ENCODE assay signal across 1 cellular context in the genomic region with DNA sequence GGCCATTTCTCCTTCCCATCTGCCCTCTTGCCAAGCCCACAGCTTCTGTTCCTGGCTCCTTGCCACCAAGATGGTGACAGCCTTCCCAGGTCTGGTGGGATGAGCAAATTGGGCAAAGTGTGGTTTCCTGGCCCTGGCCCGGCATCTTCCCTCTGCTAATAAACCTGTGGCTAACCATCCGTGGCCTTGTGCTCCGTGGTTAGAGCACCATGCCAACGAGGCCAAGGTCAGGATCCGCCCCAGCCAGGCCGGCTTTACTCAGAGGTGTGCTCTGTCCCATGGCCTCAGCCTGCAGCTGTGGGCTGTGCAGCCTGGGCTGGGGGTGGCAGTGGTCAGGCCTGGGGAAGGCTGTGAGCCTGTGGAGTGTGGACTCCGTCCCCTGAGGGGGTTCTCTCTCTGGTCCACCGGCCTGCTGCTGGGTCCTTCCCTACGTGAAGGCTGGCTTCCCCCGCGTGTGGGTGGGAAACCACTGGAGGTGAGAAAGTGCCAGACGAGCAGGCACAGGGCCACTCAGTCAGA.
TF ChIP-seq lines count a peak whose summit lies in the region.

No MANE protein-coding gene starts in this region.

TF ChIP-seq in HepG2, 621 proteins besides CTCF, POLR2A, EP300 and RAD21 (continued from another document and continues in another):
- TF ChIP-seq, protein P1, sequence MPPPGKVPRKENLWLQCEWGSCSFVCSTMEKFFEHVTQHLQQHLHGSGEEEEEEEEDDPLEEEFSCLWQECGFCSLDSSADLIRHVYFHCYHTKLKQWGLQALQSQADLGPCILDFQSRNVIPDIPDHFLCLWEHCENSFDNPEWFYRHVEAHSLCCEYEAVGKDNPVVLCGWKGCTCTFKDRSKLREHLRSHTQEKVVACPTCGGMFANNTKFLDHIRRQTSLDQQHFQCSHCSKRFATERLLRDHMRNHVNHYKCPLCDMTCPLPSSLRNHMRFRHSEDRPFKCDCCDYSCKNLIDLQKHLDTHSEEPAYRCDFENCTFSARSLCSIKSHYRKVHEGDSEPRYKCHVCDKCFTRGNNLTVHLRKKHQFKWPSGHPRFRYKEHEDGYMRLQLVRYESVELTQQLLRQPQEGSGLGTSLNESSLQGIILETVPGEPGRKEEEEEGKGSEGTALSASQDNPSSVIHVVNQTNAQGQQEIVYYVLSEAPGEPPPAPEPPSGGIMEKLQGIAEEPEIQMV (CRISPR knock-in tag; IDR thresholded peaks at IDR 0.05; ENCODE audit: low read depth): peak; percentile 79
- TF ChIP-seq NFKB2 (CRISPR knock-in tag; IDR thresholded peaks at IDR 0.05; ENCODE audit: borderline replicate concordance): no peak
- peak; percentile 36; the same call in 1 of the 2 replicates for TF ChIP-seq ZNF501 (CRISPR knock-in tag; IDR thresholded peaks at IDR 0.05)
- TF ChIP-seq SPEN (CRISPR knock-in tag; IDR thresholded peaks at IDR 0.05; ENCODE audit: low read depth): peak; percentile 34; the same call in 1 of the 2 replicates
- TF ChIP-seq AGO1 (IDR thresholded peaks at IDR 0.05; ENCODE audit: low read depth, low read length, poor library complexity, severe bottlenecking): no peak
- TF ChIP-seq NCOR1 (IDR thresholded peaks at IDR 0.05; ENCODE audit: borderline replicate concordance, low read length): no peak
- TF ChIP-seq, protein P2, sequence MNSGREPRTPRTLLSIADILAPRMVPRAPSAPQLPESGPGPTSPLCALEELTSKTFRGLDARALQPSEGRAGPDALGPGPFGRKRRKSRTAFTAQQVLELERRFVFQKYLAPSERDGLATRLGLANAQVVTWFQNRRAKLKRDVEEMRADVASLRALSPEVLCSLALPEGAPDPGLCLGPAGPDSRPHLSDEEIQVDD (CRISPR knock-in tag; IDR thresholded peaks at IDR 0.05; ENCODE audit: borderline replicate concordance): no peak
- no peak for TF ChIP-seq RBFOX2 (IDR thresholded peaks at IDR 0.05; ENCODE audit: low read depth, low read length)
- TF ChIP-seq, protein P3, sequence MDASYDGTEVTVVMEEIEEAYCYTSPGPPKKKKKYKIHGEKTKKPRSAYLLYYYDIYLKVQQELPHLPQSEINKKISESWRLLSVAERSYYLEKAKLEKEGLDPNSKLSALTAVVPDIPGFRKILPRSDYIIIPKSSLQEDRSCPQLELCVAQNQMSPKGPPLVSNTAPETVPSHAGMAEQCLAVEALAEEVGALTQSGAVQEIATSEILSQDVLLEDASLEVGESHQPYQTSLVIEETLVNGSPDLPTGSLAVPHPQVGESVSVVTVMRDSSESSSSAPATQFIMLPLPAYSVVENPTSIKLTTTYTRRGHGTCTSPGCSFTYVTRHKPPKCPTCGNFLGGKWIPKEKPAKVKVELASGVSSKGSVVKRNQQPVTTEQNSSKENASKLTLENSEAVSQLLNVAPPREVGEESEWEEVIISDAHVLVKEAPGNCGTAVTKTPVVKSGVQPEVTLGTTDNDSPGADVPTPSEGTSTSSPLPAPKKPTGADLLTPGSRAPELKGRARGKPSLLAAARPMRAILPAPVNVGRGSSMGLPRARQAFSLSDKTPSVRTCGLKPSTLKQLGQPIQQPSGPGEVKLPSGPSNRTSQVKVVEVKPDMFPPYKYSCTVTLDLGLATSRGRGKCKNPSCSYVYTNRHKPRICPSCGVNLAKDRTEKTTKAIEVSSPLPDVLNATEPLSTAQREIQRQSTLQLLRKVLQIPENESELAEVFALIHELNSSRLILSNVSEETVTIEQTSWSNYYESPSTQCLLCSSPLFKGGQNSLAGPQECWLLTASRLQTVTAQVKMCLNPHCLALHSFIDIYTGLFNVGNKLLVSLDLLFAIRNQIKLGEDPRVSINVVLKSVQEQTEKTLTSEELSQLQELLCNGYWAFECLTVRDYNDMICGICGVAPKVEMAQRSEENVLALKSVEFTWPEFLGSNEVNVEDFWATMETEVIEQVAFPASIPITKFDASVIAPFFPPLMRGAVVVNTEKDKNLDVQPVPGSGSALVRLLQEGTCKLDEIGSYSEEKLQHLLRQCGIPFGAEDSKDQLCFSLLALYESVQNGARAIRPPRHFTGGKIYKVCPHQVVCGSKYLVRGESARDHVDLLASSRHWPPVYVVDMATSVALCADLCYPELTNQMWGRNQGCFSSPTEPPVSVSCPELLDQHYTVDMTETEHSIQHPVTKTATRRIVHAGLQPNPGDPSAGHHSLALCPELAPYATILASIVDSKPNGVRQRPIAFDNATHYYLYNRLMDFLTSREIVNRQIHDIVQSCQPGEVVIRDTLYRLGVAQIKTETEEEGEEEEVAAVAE (CRISPR knock-in tag; IDR thresholded peaks at IDR 0.05; ENCODE audit: borderline replicate concordance): no peak; the same call in 1 of the 2 replicates
- no peak for TF ChIP-seq ZC3H13 (CRISPR knock-in tag; IDR thresholded peaks at IDR 0.05)
- TF ChIP-seq, protein P4, sequence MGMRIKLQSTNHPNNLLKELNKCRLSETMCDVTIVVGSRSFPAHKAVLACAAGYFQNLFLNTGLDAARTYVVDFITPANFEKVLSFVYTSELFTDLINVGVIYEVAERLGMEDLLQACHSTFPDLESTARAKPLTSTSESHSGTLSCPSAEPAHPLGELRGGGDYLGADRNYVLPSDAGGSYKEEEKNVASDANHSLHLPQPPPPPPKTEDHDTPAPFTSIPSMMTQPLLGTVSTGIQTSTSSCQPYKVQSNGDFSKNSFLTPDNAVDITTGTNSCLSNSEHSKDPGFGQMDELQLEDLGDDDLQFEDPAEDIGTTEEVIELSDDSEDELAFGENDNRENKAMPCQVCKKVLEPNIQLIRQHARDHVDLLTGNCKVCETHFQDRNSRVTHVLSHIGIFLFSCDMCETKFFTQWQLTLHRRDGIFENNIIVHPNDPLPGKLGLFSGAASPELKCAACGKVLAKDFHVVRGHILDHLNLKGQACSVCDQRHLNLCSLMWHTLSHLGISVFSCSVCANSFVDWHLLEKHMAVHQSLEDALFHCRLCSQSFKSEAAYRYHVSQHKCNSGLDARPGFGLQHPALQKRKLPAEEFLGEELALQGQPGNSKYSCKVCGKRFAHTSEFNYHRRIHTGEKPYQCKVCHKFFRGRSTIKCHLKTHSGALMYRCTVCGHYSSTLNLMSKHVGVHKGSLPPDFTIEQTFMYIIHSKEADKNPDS (CRISPR knock-in tag; IDR thresholded peaks at IDR 0.05): no peak; the same call in 1 of the 2 replicates
- TF ChIP-seq SSRP1 (CRISPR knock-in tag; IDR thresholded peaks at IDR 0.05): no peak
- TF ChIP-seq MEIS1 (CRISPR knock-in tag; IDR thresholded peaks at IDR 0.05; ENCODE audit: borderline replicate concordance): no peak
- TF ChIP-seq, protein P5, sequence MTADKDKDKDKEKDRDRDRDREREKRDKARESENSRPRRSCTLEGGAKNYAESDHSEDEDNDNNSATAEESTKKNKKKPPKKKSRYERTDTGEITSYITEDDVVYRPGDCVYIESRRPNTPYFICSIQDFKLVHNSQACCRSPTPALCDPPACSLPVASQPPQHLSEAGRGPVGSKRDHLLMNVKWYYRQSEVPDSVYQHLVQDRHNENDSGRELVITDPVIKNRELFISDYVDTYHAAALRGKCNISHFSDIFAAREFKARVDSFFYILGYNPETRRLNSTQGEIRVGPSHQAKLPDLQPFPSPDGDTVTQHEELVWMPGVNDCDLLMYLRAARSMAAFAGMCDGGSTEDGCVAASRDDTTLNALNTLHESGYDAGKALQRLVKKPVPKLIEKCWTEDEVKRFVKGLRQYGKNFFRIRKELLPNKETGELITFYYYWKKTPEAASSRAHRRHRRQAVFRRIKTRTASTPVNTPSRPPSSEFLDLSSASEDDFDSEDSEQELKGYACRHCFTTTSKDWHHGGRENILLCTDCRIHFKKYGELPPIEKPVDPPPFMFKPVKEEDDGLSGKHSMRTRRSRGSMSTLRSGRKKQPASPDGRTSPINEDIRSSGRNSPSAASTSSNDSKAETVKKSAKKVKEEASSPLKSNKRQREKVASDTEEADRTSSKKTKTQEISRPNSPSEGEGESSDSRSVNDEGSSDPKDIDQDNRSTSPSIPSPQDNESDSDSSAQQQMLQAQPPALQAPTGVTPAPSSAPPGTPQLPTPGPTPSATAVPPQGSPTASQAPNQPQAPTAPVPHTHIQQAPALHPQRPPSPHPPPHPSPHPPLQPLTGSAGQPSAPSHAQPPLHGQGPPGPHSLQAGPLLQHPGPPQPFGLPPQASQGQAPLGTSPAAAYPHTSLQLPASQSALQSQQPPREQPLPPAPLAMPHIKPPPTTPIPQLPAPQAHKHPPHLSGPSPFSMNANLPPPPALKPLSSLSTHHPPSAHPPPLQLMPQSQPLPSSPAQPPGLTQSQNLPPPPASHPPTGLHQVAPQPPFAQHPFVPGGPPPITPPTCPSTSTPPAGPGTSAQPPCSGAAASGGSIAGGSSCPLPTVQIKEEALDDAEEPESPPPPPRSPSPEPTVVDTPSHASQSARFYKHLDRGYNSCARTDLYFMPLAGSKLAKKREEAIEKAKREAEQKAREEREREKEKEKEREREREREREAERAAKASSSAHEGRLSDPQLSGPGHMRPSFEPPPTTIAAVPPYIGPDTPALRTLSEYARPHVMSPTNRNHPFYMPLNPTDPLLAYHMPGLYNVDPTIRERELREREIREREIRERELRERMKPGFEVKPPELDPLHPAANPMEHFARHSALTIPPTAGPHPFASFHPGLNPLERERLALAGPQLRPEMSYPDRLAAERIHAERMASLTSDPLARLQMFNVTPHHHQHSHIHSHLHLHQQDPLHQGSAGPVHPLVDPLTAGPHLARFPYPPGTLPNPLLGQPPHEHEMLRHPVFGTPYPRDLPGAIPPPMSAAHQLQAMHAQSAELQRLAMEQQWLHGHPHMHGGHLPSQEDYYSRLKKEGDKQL (CRISPR knock-in tag; IDR thresholded peaks at IDR 0.05; ENCODE audit: low read depth): no peak
- TF ChIP-seq KDM6A (CRISPR knock-in tag; IDR thresholded peaks at IDR 0.05; ENCODE audit: low read depth): no peak
- TF ChIP-seq ZNF720 (CRISPR knock-in tag; IDR thresholded peaks at IDR 0.05): no peak
- TF ChIP-seq NFIC (IDR thresholded peaks at IDR 0.05; ENCODE audit: low read length): no peak
- no peak for TF ChIP-seq NFYB (CRISPR knock-in tag; IDR thresholded peaks at IDR 0.05)
- TF ChIP-seq, protein P6, sequence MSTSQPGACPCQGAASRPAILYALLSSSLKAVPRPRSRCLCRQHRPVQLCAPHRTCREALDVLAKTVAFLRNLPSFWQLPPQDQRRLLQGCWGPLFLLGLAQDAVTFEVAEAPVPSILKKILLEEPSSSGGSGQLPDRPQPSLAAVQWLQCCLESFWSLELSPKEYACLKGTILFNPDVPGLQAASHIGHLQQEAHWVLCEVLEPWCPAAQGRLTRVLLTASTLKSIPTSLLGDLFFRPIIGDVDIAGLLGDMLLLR (CRISPR knock-in tag; IDR thresholded peaks at IDR 0.05): peak; percentile 57; the same call in 1 of the 2 replicates
- no peak for TF ChIP-seq PHB2 (IDR thresholded peaks at IDR 0.05; ENCODE audit: partially characterized antibody)
- TF ChIP-seq ZNF607 (CRISPR knock-in tag; IDR thresholded peaks at IDR 0.05; ENCODE audit: borderline replicate concordance): no peak
- no peak for TF ChIP-seq ZSCAN20 (CRISPR knock-in tag; IDR thresholded peaks at IDR 0.05; ENCODE audit: borderline replicate concordance)
- TF ChIP-seq FOXA1 (IDR thresholded peaks at IDR 0.05): no peak
- 0 out of 2 replicates have a peak, but pooled peaks have one; percentile 8 for TF ChIP-seq FOXA1 (CRISPR knock-in tag; IDR thresholded peaks at IDR 0.05)
- TF ChIP-seq, protein P7, sequence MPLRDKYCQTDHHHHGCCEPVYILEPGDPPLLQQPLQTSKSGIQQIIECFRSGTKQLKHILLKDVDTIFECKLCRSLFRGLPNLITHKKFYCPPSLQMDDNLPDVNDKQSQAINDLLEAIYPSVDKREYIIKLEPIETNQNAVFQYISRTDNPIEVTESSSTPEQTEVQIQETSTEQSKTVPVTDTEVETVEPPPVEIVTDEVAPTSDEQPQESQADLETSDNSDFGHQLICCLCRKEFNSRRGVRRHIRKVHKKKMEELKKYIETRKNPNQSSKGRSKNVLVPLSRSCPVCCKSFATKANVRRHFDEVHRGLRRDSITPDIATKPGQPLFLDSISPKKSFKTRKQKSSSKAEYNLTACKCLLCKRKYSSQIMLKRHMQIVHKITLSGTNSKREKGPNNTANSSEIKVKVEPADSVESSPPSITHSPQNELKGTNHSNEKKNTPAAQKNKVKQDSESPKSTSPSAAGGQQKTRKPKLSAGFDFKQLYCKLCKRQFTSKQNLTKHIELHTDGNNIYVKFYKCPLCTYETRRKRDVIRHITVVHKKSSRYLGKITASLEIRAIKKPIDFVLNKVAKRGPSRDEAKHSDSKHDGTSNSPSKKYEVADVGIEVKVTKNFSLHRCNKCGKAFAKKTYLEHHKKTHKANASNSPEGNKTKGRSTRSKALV (CRISPR knock-in tag; IDR thresholded peaks at IDR 0.05): 0 out of 2 replicates have a peak, but pooled peaks have one; percentile 43
- TF ChIP-seq, protein P8, sequence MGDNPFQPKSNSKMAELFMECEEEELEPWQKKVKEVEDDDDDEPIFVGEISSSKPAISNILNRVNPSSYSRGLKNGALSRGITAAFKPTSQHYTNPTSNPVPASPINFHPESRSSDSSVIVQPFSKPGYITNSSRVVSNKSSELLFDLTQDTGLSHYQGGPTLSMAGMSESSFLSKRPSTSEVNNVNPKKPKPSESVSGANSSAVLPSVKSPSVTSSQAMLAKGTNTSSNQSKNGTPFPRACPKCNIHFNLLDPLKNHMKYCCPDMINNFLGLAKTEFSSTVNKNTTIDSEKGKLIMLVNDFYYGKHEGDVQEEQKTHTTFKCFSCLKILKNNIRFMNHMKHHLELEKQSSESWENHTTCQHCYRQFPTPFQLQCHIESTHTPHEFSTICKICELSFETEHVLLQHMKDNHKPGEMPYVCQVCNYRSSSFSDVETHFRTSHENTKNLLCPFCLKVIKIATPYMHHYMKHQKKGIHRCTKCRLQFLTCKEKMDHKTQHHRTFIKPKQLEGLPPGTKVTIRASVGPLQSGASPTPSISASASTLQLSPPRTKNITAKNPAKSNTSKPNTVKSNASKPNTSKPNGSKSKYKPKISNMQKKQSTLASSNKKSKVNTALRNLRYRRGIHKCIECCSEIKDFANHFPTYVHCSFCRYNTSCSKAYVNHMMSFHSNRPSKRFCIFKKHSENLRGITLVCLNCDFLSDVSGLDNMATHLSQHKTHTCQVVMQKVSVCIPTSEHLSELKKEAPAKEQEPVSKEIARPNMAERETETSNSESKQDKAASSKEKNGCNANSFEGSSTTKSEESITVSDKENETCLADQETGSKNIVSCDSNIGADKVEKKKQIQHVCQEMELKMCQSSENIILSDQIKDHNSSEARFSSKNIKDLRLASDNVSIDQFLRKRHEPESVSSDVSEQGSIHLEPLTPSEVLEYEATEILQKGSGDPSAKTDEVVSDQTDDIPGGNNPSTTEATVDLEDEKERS (CRISPR knock-in tag; IDR thresholded peaks at IDR 0.05): no peak
- TF ChIP-seq ZNF230 (CRISPR knock-in tag; IDR thresholded peaks at IDR 0.05): peak; percentile 58; the same call in 1 of the 2 replicates
- peak; percentile 34; the same call in 1 of the 2 replicates for TF ChIP-seq ZBTB38 (CRISPR knock-in tag; IDR thresholded peaks at IDR 0.05)
- TF ChIP-seq ZNF430 (CRISPR knock-in tag; IDR thresholded peaks at IDR 0.05): 0 out of 2 replicates have a peak, but pooled peaks have one; percentile 22
- no peak for TF ChIP-seq ZNF790 (CRISPR knock-in tag; IDR thresholded peaks at IDR 0.05; ENCODE audit: borderline replicate concordance)
- TF ChIP-seq CHCHD3 (CRISPR knock-in tag; IDR thresholded peaks at IDR 0.05): 0 out of 2 replicates have a peak, but pooled peaks have one; percentile 17
- no peak for TF ChIP-seq FOXK2 (IDR thresholded peaks at IDR 0.05)
- TF ChIP-seq CBX1 (IDR thresholded peaks at IDR 0.05; ENCODE audit: low read depth): no peak
- no peak for TF ChIP-seq ZNF33B (CRISPR knock-in tag; IDR thresholded peaks at IDR 0.05)
- TF ChIP-seq GFI1 (CRISPR knock-in tag; IDR thresholded peaks at IDR 0.05; ENCODE audit: borderline replicate concordance): no peak
- 0 out of 2 replicates have a peak, but pooled peaks have one; percentile 38 for TF ChIP-seq PPARG (CRISPR knock-in tag; conservative IDR thresholded peaks at IDR 0.05)
- no peak for TF ChIP-seq BHLHE40 (IDR thresholded peaks at IDR 0.05; ENCODE audit: low read length)
